9 cellular contexts compared by ENCODE assay signal in the genomic region with DNA sequence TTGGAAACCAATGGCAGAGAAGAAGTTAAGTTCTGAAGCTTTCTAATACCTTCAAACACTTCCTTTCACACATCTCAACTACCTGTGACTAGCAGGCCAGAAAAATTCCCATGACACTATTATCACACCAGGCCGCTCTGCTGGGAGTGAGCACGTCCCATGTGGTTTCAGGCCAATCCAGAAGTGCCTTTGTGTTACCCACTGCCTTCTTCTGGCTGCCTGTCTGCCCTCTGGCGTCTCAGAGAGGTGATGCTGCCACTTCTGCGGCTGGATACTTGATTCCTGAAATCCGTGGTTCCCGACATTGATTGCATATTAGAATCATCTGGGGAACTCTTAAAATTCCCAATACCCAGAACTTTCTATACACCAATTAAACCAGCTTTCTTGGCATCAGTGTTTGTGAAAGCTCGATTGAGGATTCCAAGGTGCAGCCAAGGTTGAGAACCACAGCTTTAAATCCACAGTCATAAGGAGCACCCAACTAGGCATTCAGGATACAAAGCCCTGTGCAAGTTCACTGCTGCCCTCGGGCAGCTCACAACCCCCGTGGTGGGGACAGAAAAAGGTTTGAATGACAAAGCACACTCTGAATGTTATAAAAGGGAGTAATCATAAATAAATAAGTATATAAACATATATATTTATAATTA.
DNase-seq lines count a peak whose midpoint lies in the region; ATAC-seq, FAIRE-seq and TF ChIP-seq lines count a peak whose summit lies in the region.
"Had no signal": no experiment of that assay in that cellular context is flagged by ENCODE, and none has a peak within 500 bp of the region (broad histone marks: within the 10 kb centered on the region; RNA-seq: fewer than 3 reads in every experiment).

No MANE protein-coding gene starts in this region.

- no peak for FAIRE-seq in pancreas (lab: Jason Lieb, UNC)
- FAIRE-seq: colon had no signal

- peak; percentile 3 for DNase-seq in GM12865 (ENCODE audit: low read depth)
- DNase-seq in OCI-M1 (lab: John Stamatoyannopoulos, UW) = peak; percentile 55
- peak; percentile 9 for DNase-seq in fibroblast of the conjunctiva (ENCODE audit: low read depth)
- peak in 5 of 6 donors; percentile 49 to 74 (median 57) for DNase-seq in pancreas
- DNase-seq in effector memory CD4-positive, alpha-beta T cell = no peak

- peak; percentile 92 to 100 (median 98) for ATAC-seq in pancreas
- ATAC-seq in GM18858 (IDR thresholded peaks at IDR 0.05; ENCODE audit: unreplicated experiment) = no peak
- ATAC-seq in HG03460 (IDR thresholded peaks at IDR 0.05; ENCODE audit: unreplicated experiment) = no peak
- ATAC-seq in GM19023 (IDR thresholded peaks at IDR 0.05; ENCODE audit: unreplicated experiment) = no peak

- H3K9me3 ChIP-seq in pancreas = no peaks in the 10 kb centered on the region
- no peaks in the 10 kb centered on the region for H3K9me3 ChIP-seq in effector memory CD4-positive, alpha-beta T cell (ENCODE audit: control insufficient read depth, low read length)

- H3K4me1 ChIP-seq in pancreas = no peaks in the 10 kb centered on the region
- H3K4me1 ChIP-seq in effector memory CD4-positive, alpha-beta T cell (ENCODE audit: control insufficient read depth, insufficient read depth, low read length, poor library complexity, severe bottlenecking) = no peaks in the 10 kb centered on the region

- no peak overlapping the region for H3K4me3 ChIP-seq in GM12865 (ENCODE audit: low read depth, low read length)
- no peak overlapping the region for H3K4me3 ChIP-seq in pancreas
- no peak overlapping the region for H3K4me3 ChIP-seq in effector memory CD4-positive, alpha-beta T cell (ENCODE audit: insufficient read depth, low read depth, low read length, poor library complexity, severe bottlenecking)

- peak; percentile 13 for TF ChIP-seq CTCF in GM12865 (IDR thresholded peaks at IDR 0.05; ENCODE audit: insufficient read depth, low read depth, low read length, missing control alignments)
- TF ChIP-seq CTCF in pancreas (IDR thresholded peaks at IDR 0.05) = peak in 2 of 4 donors; percentile 41 to 42

- 17 to 24% methylated on average over 9 of the region's 9 CpGs for WGBS in pancreas, 2 donors

- no peaks in the 10 kb centered on the region for H3K27me3 ChIP-seq in pancreas
- no peaks in the 10 kb centered on the region for H3K27me3 ChIP-seq in effector memory CD4-positive, alpha-beta T cell (replicated peaks; ENCODE audit: control insufficient read depth, insufficient read depth, low read length, poor library complexity, severe bottlenecking)

- no peaks in the 10 kb centered on the region for H3K36me3 ChIP-seq in pancreas
- no peaks in the 10 kb centered on the region for H3K36me3 ChIP-seq in effector memory CD4-positive, alpha-beta T cell (ENCODE audit: control insufficient read depth, insufficient read depth, low read length)

- intact Hi-C loops in pancreas (cut with DNase I) = no loop called here

- no peak overlapping the region for H3K27ac ChIP-seq in pancreas
- no peak overlapping the region for H3K27ac ChIP-seq in effector memory CD4-positive, alpha-beta T cell (ENCODE audit: insufficient read depth, low read length, poor library complexity, severe bottlenecking)

Comparison
In these comparisons a context has a peak if more than half of its experiments do, and no peak if none do; other contexts are left out.
1. DNase-seq: peak in GM12865 (single experiment), OCI-M1 (single experiment), fibroblast of the conjunctiva (single experiment) and pancreas (5 of 6); none in effector memory CD4-positive, alpha-beta T cell (0 of 3).
2. ATAC-seq: peak in pancreas (4 of 4); none in GM18858 (single experiment), HG03460 (single experiment) and GM19023 (single experiment).